ENCODE assay signal across 8 cellular contexts in genomic region chr6:36546958-36547645, GRCh38. TPM values are rescaled to one million over a fixed set of nuclear protein-coding genes. Genes with fewer than 3 reads are reported as not detected.
A peak's percentile ranks its signal among the peaks of the same experiment; 100 is the strongest.
DNase-seq lines count a peak whose midpoint lies in the region; ATAC-seq and TF ChIP-seq lines count a peak whose summit lies in the region.

Gene STK38, minus strand, starts transcription at chr6:36547479. Its CDS starts 7,277 bp downstream, at chr6:36540202.

- peak within 1 kb of the TSS; percentile 87 for H3K4me3 ChIP-seq in kidney epithelial cell (ENCODE audit: low read depth, low read length)

- no peaks in the 10 kb centered on the region for H3K27me3 ChIP-seq in kidney epithelial cell (ENCODE audit: control insufficient read depth, insufficient read depth, low read length)

- peak; percentile 95 for TF ChIP-seq POLR2A in GM19193 (IDR thresholded peaks at IDR 0.05; ENCODE audit: extremely low read depth, insufficient read depth, insufficient read length)

- DNase-seq in AG09319 (ENCODE audit: extremely low read depth, low read depth) (peak; percentile 65), NCI-H510A treated with DMSO at 0.1 percent for 48 hours (lab: John Stamatoyannopoulos, UW) (peak; percentile 91), cerebellum (ENCODE audit: low spot score) (peak; percentile 92), kidney epithelial cell (ENCODE audit: low read depth) (peak; percentile 55)
- DNase-seq in activated CD4-positive, alpha-beta T cell treated with anti-CD3 and anti-CD28 coated beads for 24 hours (ENCODE audit: low read depth in 2 of 2) = peak; percentile 90 to 92
- peak; percentile 95 for DNase-seq in stimulated activated CD4-positive, alpha-beta T cell treated with anti-CD3 and anti-CD28 coated beads, Interleukin-15, amount 100 ng/mL, for 24 hours

- no peaks in the 10 kb centered on the region for H3K36me3 ChIP-seq in kidney epithelial cell (ENCODE audit: control insufficient read depth, insufficient read depth, low read length)

- peak; percentile 70 for ATAC-seq in HG03442 (IDR thresholded peaks at IDR 0.05; ENCODE audit: unreplicated experiment)

- TF ChIP-seq CTCF in AG09319 (IDR thresholded peaks at IDR 0.05; ENCODE audit: low read depth, low read length) (peak; percentile 33), kidney epithelial cell (IDR thresholded peaks at IDR 0.05; ENCODE audit: insufficient read depth, low read length, poor library complexity, severe bottlenecking) (peak; percentile 27)

RNA-seq across cellular contexts. Expression of gene STK38, which starts in this region (rescaled TPM):
- total RNA-seq in cerebellum = 19.1 TPM
- total RNA-seq in kidney epithelial cell = 22.3 and 23.7 TPM in 2 replicates

Comparison
In these comparisons a context has a peak if more than half of its experiments do, and no peak if none do; other contexts are left out.
1. Peak in every context shown above with its lines: DNase-seq, ATAC-seq and H3K4me3 ChIP-seq.